14 cellular contexts compared by ENCODE assay signal in the genomic region with DNA sequence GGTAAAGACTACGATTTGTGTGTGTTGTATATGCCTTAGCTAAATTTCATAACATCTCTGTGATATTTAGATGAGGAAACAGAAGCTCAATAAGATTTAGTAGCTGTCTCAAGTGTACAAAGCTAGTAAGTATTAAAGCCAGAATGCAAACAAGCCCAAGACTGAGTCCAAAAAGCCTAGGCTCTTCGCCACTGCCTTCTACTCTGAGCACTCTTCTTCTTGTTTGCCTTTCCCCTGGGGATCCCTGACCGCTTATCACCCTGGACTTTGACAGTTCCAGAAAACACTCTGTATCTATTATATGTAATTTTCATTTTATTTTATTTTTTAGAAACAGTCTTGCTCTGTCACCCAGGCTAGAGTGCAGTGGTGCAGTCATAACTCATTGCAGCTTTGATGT. TPM values are rescaled to one million over a fixed set of nuclear protein-coding genes. Genes with fewer than 3 reads are reported as not detected.
DNase-seq lines count a peak whose midpoint lies in the region; ATAC-seq, FAIRE-seq and TF ChIP-seq lines count a peak whose summit lies in the region.
"Had no signal": no experiment of that assay in that cellular context is flagged by ENCODE, and none has a peak within 500 bp of the region (broad histone marks: within the 10 kb centered on the region; RNA-seq: fewer than 3 reads in every experiment).

No MANE protein-coding gene starts in this region.

- RAD21 ChIA-PET in GM12878 (lab: Charles Lee; ENCODE audit: unreplicated experiment), result interaction anchor here (0.6 to 5.7 kb wide), 15 partner anchors 8 to 251 kb away, joined by 3 to 44 read pairs (median 4); no protein-coding TSS in a partner anchor

- no peak for TF ChIP-seq RAD21 in GM12878 (IDR thresholded peaks at IDR 0.05; ENCODE audit: insufficient read depth, low read depth, low read length)

- peaks cover 13% of the 10 kb centered on the region for H3K9me3 ChIP-seq in GM12878 (replicated peaks; ENCODE audit: control insufficient read depth, insufficient read depth, low read length)
- H3K9me3 ChIP-seq in psoas muscle, result no peaks in the 10 kb centered on the region
- peaks cover 0 to 7% (median 0%) of the 10 kb centered on the region in 3 donors for H3K9me3 ChIP-seq in esophagus squamous epithelium
- peaks cover 6% of the 10 kb centered on the region for H3K9me3 ChIP-seq in neural progenitor cell (ENCODE audit: low read depth)

- H3K4me1 ChIP-seq in GM12878 (ENCODE audit: control insufficient read depth, insufficient read depth, low read length), result peaks cover 12% of the 10 kb centered on the region; the same call in 1 of the 2 replicates
- peaks cover 79% of the 10 kb centered on the region for H3K4me1 ChIP-seq in psoas muscle
- H3K4me1 ChIP-seq in esophagus squamous epithelium, result peaks cover 7 to 80% (median 8%) of the 10 kb centered on the region in 3 donors
- H3K4me1 ChIP-seq in neural progenitor cell, result peaks cover 8% of the 10 kb centered on the region

- in situ Hi-C loops in GM12878 (cut with MboI), result no loop called here

- H3K27me3 Mint-ChIP-seq in activated T-cell treated with anti-CD3 and anti-CD28 coated beads, Interleukin-2, amount 50 U/mL, for 4 hours (ENCODE audit: low read depth), result no peaks in the 10 kb centered on the region
- peaks cover 3% of the 10 kb centered on the region for H3K27me3 Mint-ChIP-seq in neural progenitor cell (ENCODE audit: insufficient read depth, low read depth)

- H3K27me3 ChIP-seq in GM12878 (replicated peaks in 1 of 2; ENCODE audit: control insufficient read depth in 2 of 2, insufficient read depth in 2 of 2, low read length in 1 of 2), result no peaks in the 10 kb centered on the region
- H3K27me3 ChIP-seq in psoas muscle (ENCODE audit: insufficient read depth in 3 of 3, low read length in 2 of 3), result no peaks in the 10 kb centered on the region
- no peaks in the 10 kb centered on the region for H3K27me3 ChIP-seq in esophagus squamous epithelium
- no peaks in the 10 kb centered on the region for H3K27me3 ChIP-seq in neural progenitor cell

- no peak for TF ChIP-seq POLR2A in GM12878 (IDR thresholded peaks at IDR 0.05; ENCODE audit: low read depth, low read length)
- no peak for TF ChIP-seq POLR2A in esophagus squamous epithelium (IDR thresholded peaks at IDR 0.05)

- no TSS peak for BruUV-seq in GM12878 (replicated peaks; lab: Mats Ljungman, UMichigan)

- intact Hi-C loops in GM12878 (cut with micrococcal nuclease; ENCODE audit: unreplicated experiment), result loop anchor here (2.0 to 10.0 kb wide), 2 partner anchors 36 to 202 kb away; a partner anchor contains a TSS
- intact Hi-C loops in psoas muscle (cut with DNase I), result loop anchor here in 1 of 2 donors (5.0 kb wide), 1 partner anchor 65 kb away; no protein-coding TSS in a partner anchor
- intact Hi-C loops in esophagus squamous epithelium (cut with DNase I), result loop anchor here (10.0 kb wide), 1 partner anchor 62 kb away; no protein-coding TSS in a partner anchor

- peaks cover 84% of the 10 kb centered on the region for H3K4me1 Mint-ChIP-seq in activated T-cell treated with anti-CD3 and anti-CD28 coated beads, Interleukin-2, amount 50 U/mL, for 4 hours (ENCODE audit: low read depth)
- peaks cover 14% of the 10 kb centered on the region for H3K4me1 Mint-ChIP-seq in neural progenitor cell

- no peak for FAIRE-seq in GM12878 (lab: Jason Lieb, UNC)

- H3F3A ChIP-seq in neural progenitor cell (ENCODE audit: low read depth), result no peaks in the 10 kb centered on the region

- H3K9ac ChIP-seq in GM12878 (ENCODE audit: control insufficient read depth, insufficient read depth, low read length) (no peak overlapping the region), neural progenitor cell (no peak overlapping the region)

- SMC1A ChIA-PET in GM12878 (lab: Charles Lee; ENCODE audit: uncharacterized antibody, unreplicated experiment), result interaction anchor here (0.8 to 8.4 kb wide), 13 partner anchors 8 to 331 kb away, joined by 3 to 94 read pairs (median 6); no protein-coding TSS in a partner anchor

- DNase-seq in activated T-cell treated with anti-CD3 and anti-CD28 coated beads, Interleukin-2, amount 50 U/mL, for 4 hours, result no peak
- DNase-seq in activated T-cell treated with anti-CD3 and anti-CD28 coated beads for 4 hours (no peak), GM12878 (ENCODE audit: low read depth, low spot score) (no peak), psoas muscle (no peak), NCI-H82 treated with DMSO at 0.1 percent for 48 hours (lab: John Stamatoyannopoulos, UW; ENCODE audit: unreplicated experiment) (no peak), esophagus squamous epithelium (lab: John Stamatoyannopoulos, UW) (no peak), neural progenitor cell (ENCODE audit: low spot score) (no peak)
- DNase-seq: activated T-cell treated with anti-CD3 and anti-CD28 coated beads, Interleukin-2, amount 50 U/mL, for 1 hour; cortex of kidney; mammary epithelial cell; NCI-H1092; NCI-H2171 treated with DMSO at 0.1 percent for 48 hours had no signal

- H3K27ac ChIP-seq in GM12878 (ENCODE audit: control insufficient read depth, insufficient read depth) (peak overlapping the region; percentile 50), psoas muscle (no peak overlapping the region), esophagus squamous epithelium (no peak overlapping the region), neural progenitor cell (no peak overlapping the region)

- H4K20me1 ChIP-seq in GM12878 (ENCODE audit: control insufficient read depth, insufficient read depth) (no peaks in the 10 kb centered on the region), neural progenitor cell (ENCODE audit: low read depth) (peaks cover 8% of the 10 kb centered on the region)

- peaks cover 99% of the 10 kb centered on the region for H3K79me2 ChIP-seq in GM12878 (ENCODE audit: control insufficient read depth, insufficient read depth, low read length)
- peaks cover 100% of the 10 kb centered on the region for H3K79me2 ChIP-seq in neural progenitor cell (ENCODE audit: low read depth)

- TF ChIP-seq CTCF in GM12878 (IDR thresholded peaks at IDR 0.05 in 2 of 3, conservative IDR thresholded peaks at IDR 0.05 in 1 of 3; ENCODE audit: control insufficient read depth in 2 of 3, extremely low read depth in 1 of 3, insufficient read depth in 1 of 3, low read depth in 3 of 3, low read length in 3 of 3) (no peak), psoas muscle (IDR thresholded peaks at IDR 0.05) (no peak), esophagus squamous epithelium (IDR thresholded peaks at IDR 0.05) (no peak), neural progenitor cell (IDR thresholded peaks at IDR 0.05) (no peak)

- peaks cover 37% of the 10 kb centered on the region for H3K36me3 Mint-ChIP-seq in activated T-cell treated with anti-CD3 and anti-CD28 coated beads, Interleukin-2, amount 50 U/mL, for 4 hours (ENCODE audit: insufficient read depth)
- peaks cover 30% of the 10 kb centered on the region for H3K36me3 Mint-ChIP-seq in neural progenitor cell

- POLR2A ChIA-PET in GM12878 (lab: Charles Lee), result interaction anchor here (0.6 to 2.0 kb wide), 3 partner anchors 21 to 169 kb away, joined by 3 to 7 read pairs (median 5); no protein-coding TSS in a partner anchor

- H2AFZ ChIP-seq in GM12878 (ENCODE audit: control insufficient read depth, low read depth, low read length) (no peak overlapping the region), neural progenitor cell (replicated peaks) (no peak overlapping the region)

- CTCF ChIA-PET in GM12878 (lab: Yijun Ruan, JAX), result interaction anchor here (0.6 to 7.6 kb wide), 23 partner anchors 8 to 807 kb away, joined by 3 to 97 read pairs (median 4); a partner anchor contains a TSS

- no peak overlapping the region for H3K27ac Mint-ChIP-seq in neural progenitor cell

- no peak for ATAC-seq in activated T-cell treated with anti-CD3 and anti-CD28 coated beads, Interleukin-2, amount 50 U/mL, for 4 hours
- ATAC-seq in HG03354 (IDR thresholded peaks at IDR 0.05; ENCODE audit: poor library complexity, severe bottlenecking, unreplicated experiment), result peak; percentile 22
- ATAC-seq in GM12878, result peak; percentile 7; the same call in 1 of the 3 replicates
- ATAC-seq in psoas muscle, result no peak
- ATAC-seq: Panc1 had no signal

- peak overlapping the region; percentile 11 for H3K4me3 Mint-ChIP-seq in activated T-cell treated with anti-CD3 and anti-CD28 coated beads, Interleukin-2, amount 50 U/mL, for 4 hours
- H3K4me3 Mint-ChIP-seq in neural progenitor cell, result no peak overlapping the region

- WGBS in GM12878 (ENCODE audit: insufficient coverage, insufficient replicate concordance, low lambda C conversion rate, missing lambda C conversion rate), result 78% methylated on average over 3 of the region's 3 CpGs
- whole genome bisulfite sequencing in psoas muscle, 3 donors, result 72 to 84% (median 83%) methylated on average over 3 of the region's 3 CpGs
- WGBS in esophagus squamous epithelium, 2 donors, result 76 to 89% methylated on average over 3 of the region's 3 CpGs

- H3K4me2 ChIP-seq in GM12878 (ENCODE audit: control insufficient read depth, insufficient read depth), result peak overlapping the region; percentile 66
- no peak overlapping the region for H3K4me2 ChIP-seq in neural progenitor cell

- H3K36me3 ChIP-seq in GM12878 (ENCODE audit: control insufficient read depth in 2 of 2, insufficient read depth in 2 of 2, low read length in 1 of 2), result peaks cover 6 to 15% of the 10 kb centered on the region in 2 experiments
- peaks cover 0 to 9% of the 10 kb centered on the region in 2 donors for H3K36me3 ChIP-seq in psoas muscle (ENCODE audit: insufficient read depth in 1 of 2, low read depth in 1 of 2)
- peaks cover 3 to 24% (median 6%) of the 10 kb centered on the region in 3 donors for H3K36me3 ChIP-seq in esophagus squamous epithelium
- no peaks in the 10 kb centered on the region for H3K36me3 ChIP-seq in neural progenitor cell

- H3K9me3 Mint-ChIP-seq in activated T-cell treated with anti-CD3 and anti-CD28 coated beads, Interleukin-2, amount 50 U/mL, for 4 hours, result no peaks in the 10 kb centered on the region
- peaks cover 24% of the 10 kb centered on the region for H3K9me3 Mint-ChIP-seq in neural progenitor cell

- TF ChIP-seq EP300 in GM12878 (IDR thresholded peaks at IDR 0.05; ENCODE audit: borderline replicate concordance in 1 of 2, control insufficient read depth in 1 of 2, low read depth in 2 of 2, low read length in 2 of 2), result no peak

- H3K4me3 ChIP-seq in GM12878 (peak overlapping the region; percentile 93; the same call in 1 of the 2 replicates), psoas muscle (peak overlapping the region; percentile 20), esophagus squamous epithelium (no peak overlapping the region), neural progenitor cell (no peak overlapping the region)

RNA-seq across cellular contexts. Expression of a gene that starts 5.8 kb away (rescaled TPM):
- 10 to 100 TPM; 54.5 to 55.8 (median 55.3) TPM for total RNA-seq in activated T-cell treated with anti-CD3 and anti-CD28 coated beads, Interleukin-2, amount 50 U/mL, for 4 hours
- total RNA-seq in GM12878 (2013; cell fraction: nucleolus; rRNA removed), result 49.7 and 55.0 TPM in 2 replicates
- 89.3 and 113 TPM in 2 replicates for total RNA-seq in GM12878 (2014; rRNA removed)
- 96.5 and 99.3 TPM in 2 replicates for total RNA-seq in GM12878 (2014; rRNA removed; fragmentation: Illumina TruSeq; extraction: Trizol)
- 75.0 and 77.2 TPM in 2 replicates for total RNA-seq in GM12878 (2021)
- polyA plus RNA-seq in GM12878 (2011; ENCODE audit: low read depth), result 29.1 TPM
- 75.1 and 98.9 TPM in 2 replicates for polyA plus RNA-seq in GM12878 (2011; rRNA removed)
- 28.8 and 35.5 TPM in 2 replicates for polyA plus RNA-seq in GM12878 (2011; cell fraction: cytosol; rRNA removed)
- 32.7 and 35.4 TPM in 2 replicates for polyA plus RNA-seq in GM12878 (2011; cell fraction: nucleus; rRNA removed)
- polyA plus RNA-seq in GM12878 (2012), result 41.6 and 48.4 TPM in 2 replicates
- 81.2 and 95.6 TPM in 2 replicates for polyA plus RNA-seq in GM12878 (2014; fragmentation: Illumina TruSeq; extraction: Trizol)
- polyA plus RNA-seq in GM12878 (2014; fragmentation: Nextera tagmentation; extraction: Ambion mirVana), result 10 to 100 TPM; 34.6 to 42.5 TPM
- polyA plus RNA-seq in GM12878 (2014; rRNA removed), result 51.8 and 62.9 TPM in 2 replicates
- polyA plus RNA-seq in GM12878 (2016; fragmentation: Nextera tagmentation; extraction: Ambion mirVana), result 100 to 1,000 TPM; 122 to 128 TPM
- 51.3 and 62.7 TPM in 2 replicates for polyA minus RNA-seq in GM12878 (2011; rRNA and poly(A)+ RNA removed)
- 37.8 and 67.8 TPM in 2 replicates for polyA minus RNA-seq in GM12878 (2011; cell fraction: cytosol; rRNA and poly(A)+ RNA removed)
- 17.5 and 30.4 TPM in 2 replicates for polyA minus RNA-seq in GM12878 (2011; cell fraction: nucleus; rRNA and poly(A)+ RNA removed)
- total RNA-seq in psoas muscle, result 10 to 100 TPM; 30.6 to 45.2 (median 42.7) TPM
- 10 to 100 TPM; 28.5 to 58.6 (median 33.3) TPM for polyA plus RNA-seq in psoas muscle
- total RNA-seq in esophagus squamous epithelium, result 100 to 1,000 TPM in 1 of 4 donors, 10 to 100 TPM in 3; 60.5 to 118 (median 79.0) TPM
- total RNA-seq in neural progenitor cell (ENCODE audit: low replicate concordance), result 90.9 and 128 TPM in 2 replicates

Comparison
In these comparisons a context has a peak if more than half of its experiments do, and no peak if none do; other contexts are left out.
1. ATAC-seq: peak in HG03354 (single experiment) and GM12878 (single experiment); none in activated T-cell treated with anti-CD3 and anti-CD28 coated beads, Interleukin-2, amount 50 U/mL, for 4 hours (0 of 2) and psoas muscle (0 of 4).
2. H3K4me3 ChIP-seq: peak in GM12878 (single experiment) and psoas muscle (single experiment); none in esophagus squamous epithelium (0 of 4) and neural progenitor cell (single experiment).